In the genomic region with DNA sequence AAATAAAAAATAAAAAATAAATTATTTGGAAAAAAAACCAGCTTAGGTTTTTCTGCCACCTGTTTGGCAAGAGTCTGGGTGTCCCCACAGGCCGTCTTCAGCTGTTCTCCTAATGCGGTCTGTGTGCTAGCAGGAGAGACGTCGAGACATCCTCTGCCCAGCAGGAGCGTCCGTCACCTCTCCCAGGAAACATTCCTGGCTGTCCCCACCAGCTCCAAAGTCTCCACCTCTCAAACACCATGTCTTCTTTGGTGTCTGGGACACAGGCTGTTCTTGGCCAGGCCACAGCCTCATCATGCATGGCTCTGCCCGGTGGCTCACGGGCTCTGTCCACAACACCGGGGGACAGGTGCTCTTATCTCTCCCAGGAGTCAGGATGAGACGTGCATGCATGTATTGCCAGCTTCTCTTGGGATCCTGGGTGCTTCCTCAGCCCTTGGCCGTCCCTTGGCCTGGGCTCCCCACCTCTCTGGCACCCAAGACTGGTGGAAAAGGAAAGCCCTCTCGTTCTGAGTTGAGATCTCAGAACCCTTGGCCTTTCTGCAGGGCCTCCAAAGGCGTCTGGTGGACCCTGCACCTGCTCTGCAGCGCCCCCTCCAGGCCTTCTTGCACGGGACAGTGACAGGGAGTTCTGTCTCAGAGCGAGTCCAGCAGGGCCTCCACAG, we compare ENCODE assay signal across 8 cellular contexts.
A peak's percentile ranks its signal among the peaks of the same experiment; 100 is the strongest.
DNase-seq lines count a peak whose midpoint lies in the region; ATAC-seq, FAIRE-seq and TF ChIP-seq lines count a peak whose summit lies in the region.

No MANE protein-coding gene starts in this region.

- in situ Hi-C loops in GM12878 (cut with MboI): no loop called here

- no peak overlapping the region for H3K4me3 ChIP-seq in OCI-LY1 (ENCODE audit: low read depth, low read length, poor library complexity, severe bottlenecking)
- no peak overlapping the region for H3K4me3 ChIP-seq in GM12878
- no peak overlapping the region for H3K4me3 ChIP-seq in mucosa of stomach (ENCODE audit: low read length)

- CTCF ChIA-PET in GM12878 (lab: Yijun Ruan, JAX): interaction anchor here (0.7 to 1.4 kb wide), 7 partner anchors 12 to 118 kb away, joined by 3 to 4 read pairs (median 3); no protein-coding TSS in a partner anchor

- no peaks in the 10 kb centered on the region for H3K36me3 ChIP-seq in OCI-LY1 (ENCODE audit: insufficient read depth, low read length)
- no peaks in the 10 kb centered on the region for H3K36me3 ChIP-seq in GM12878 (ENCODE audit: control insufficient read depth in 2 of 2, insufficient read depth in 2 of 2, low read length in 1 of 2)
- H3K36me3 ChIP-seq in mucosa of stomach (ENCODE audit: control insufficient read depth, insufficient read depth, low read length): no peaks in the 10 kb centered on the region

- DNase-seq in activated T-cell treated with anti-CD3 and anti-CD28 coated beads for 1 hour (ENCODE audit: low read depth) (peak; percentile 16), activated T-cell treated with anti-CD3 and anti-CD28 coated beads for 4 hours (no peak), GM12878 (ENCODE audit: low read depth, low spot score) (no peak), SKM-1 (lab: John Stamatoyannopoulos, UW; ENCODE audit: unreplicated experiment) (no peak)

- no peaks in the 10 kb centered on the region for H3K9me2 ChIP-seq in OCI-LY1 (ENCODE audit: low read depth, low read length)

- H3K4me2 ChIP-seq in OCI-LY1 (ENCODE audit: low read length) (no peak overlapping the region), GM12878 (ENCODE audit: control insufficient read depth, insufficient read depth) (no peak overlapping the region)

- no peak for FAIRE-seq in GM12878 (lab: Jason Lieb, UNC)

- H3K27me3 ChIP-seq in OCI-LY1 (ENCODE audit: insufficient read depth, low read length) (peaks cover 5% of the 10 kb centered on the region; the same call in 1 of the 2 replicates), GM12878 (replicated peaks in 1 of 2; ENCODE audit: control insufficient read depth in 2 of 2, insufficient read depth in 2 of 2, low read length in 1 of 2) (no peaks in the 10 kb centered on the region; a peak in 1 of 4 replicates), mucosa of stomach (ENCODE audit: control insufficient read depth, insufficient read depth, low read length) (peaks cover 17% of the 10 kb centered on the region)

- RAD21 ChIA-PET in GM12878 (lab: Charles Lee; ENCODE audit: unreplicated experiment): interaction anchor here (0.6 to 2.0 kb wide), 4 partner anchors 46 to 87 kb away, joined by 3 to 5 read pairs (median 4); no protein-coding TSS in a partner anchor

- no peak for TF ChIP-seq POLR2A in GM12878 (IDR thresholded peaks at IDR 0.05; ENCODE audit: low read depth, low read length)

- ATAC-seq in GM12878 (0 out of 3 replicates have a peak, but pooled peaks have one; percentile 16), HG03196 (IDR thresholded peaks at IDR 0.05; ENCODE audit: unreplicated experiment) (no peak), HG03135 (IDR thresholded peaks at IDR 0.05; ENCODE audit: unreplicated experiment) (no peak)

- TF ChIP-seq EP300 in GM12878 (IDR thresholded peaks at IDR 0.05; ENCODE audit: borderline replicate concordance in 1 of 2, control insufficient read depth in 1 of 2, low read depth in 2 of 2, low read length in 2 of 2): no peak

- WGBS in GM12878 (ENCODE audit: insufficient coverage, insufficient replicate concordance, low lambda C conversion rate, missing lambda C conversion rate): 49% methylated on average over 16 of the region's 16 CpGs

- H3F3A ChIP-seq in OCI-LY1 (ENCODE audit: insufficient read depth, low read length): no peaks in the 10 kb centered on the region

- intact Hi-C loops in GM12878 (cut with micrococcal nuclease; ENCODE audit: unreplicated experiment): loop anchor here (5.0 kb wide), 1 partner anchor 77 kb away; no protein-coding TSS in a partner anchor

- H2AFZ ChIP-seq in OCI-LY1 (ENCODE audit: low read length): no peak overlapping the region
- no peak overlapping the region for H2AFZ ChIP-seq in GM12878 (ENCODE audit: control insufficient read depth, low read depth, low read length)

- no TSS peak for BruUV-seq in GM12878 (replicated peaks; lab: Mats Ljungman, UMichigan)

- H3K27ac ChIP-seq in OCI-LY1 (ENCODE audit: low read depth, low read length, poor library complexity, severe bottlenecking) (no peak overlapping the region), GM12878 (ENCODE audit: control insufficient read depth, insufficient read depth) (no peak overlapping the region)

- H3K79me2 ChIP-seq in OCI-LY1 (ENCODE audit: insufficient read depth, low read length) (no peaks in the 10 kb centered on the region), GM12878 (ENCODE audit: control insufficient read depth, insufficient read depth, low read length) (no peaks in the 10 kb centered on the region)

- H4K20me1 ChIP-seq in OCI-LY1 (ENCODE audit: insufficient read depth, low read length) (no peaks in the 10 kb centered on the region), GM12878 (ENCODE audit: control insufficient read depth, insufficient read depth) (no peaks in the 10 kb centered on the region)

- TF ChIP-seq CTCF in OCI-LY1 (IDR thresholded peaks at IDR 0.05; ENCODE audit: low read length) (peak; percentile 53), GM12878 (IDR thresholded peaks at IDR 0.05 in 2 of 3, conservative IDR thresholded peaks at IDR 0.05 in 1 of 3; ENCODE audit: control insufficient read depth in 2 of 3, extremely low read depth in 1 of 3, insufficient read depth in 1 of 3, low read depth in 3 of 3, low read length in 3 of 3) (peak; percentile 34 to 65 (median 53))

- H3K9ac ChIP-seq in OCI-LY1 (ENCODE audit: low read length) (no peak overlapping the region), GM12878 (ENCODE audit: control insufficient read depth, insufficient read depth, low read length) (no peak overlapping the region), mucosa of stomach (ENCODE audit: low read length) (peak overlapping the region; percentile 43)

- POLR2A ChIA-PET in GM12878 (lab: Charles Lee): no interaction called here

- H3K4me1 ChIP-seq in OCI-LY1 (ENCODE audit: insufficient read depth, low read length, severe bottlenecking): no peaks in the 10 kb centered on the region
- peaks cover 21% of the 10 kb centered on the region for H3K4me1 ChIP-seq in GM12878 (ENCODE audit: control insufficient read depth, insufficient read depth, low read length)
- peaks cover 68% of the 10 kb centered on the region for H3K4me1 ChIP-seq in mucosa of stomach (ENCODE audit: control insufficient read depth, insufficient read depth, low read length)

- peak; percentile 47 for TF ChIP-seq RAD21 in GM12878 (IDR thresholded peaks at IDR 0.05; ENCODE audit: insufficient read depth, low read depth, low read length)

- SMC1A ChIA-PET in GM12878 (lab: Charles Lee; ENCODE audit: uncharacterized antibody, unreplicated experiment): no interaction called here

- H3K9me3 ChIP-seq in OCI-LY1 (ENCODE audit: low read length): no peaks in the 10 kb centered on the region
- H3K9me3 ChIP-seq in GM12878 (replicated peaks; ENCODE audit: control insufficient read depth, insufficient read depth, low read length): no peaks in the 10 kb centered on the region
- H3K9me3 ChIP-seq in mucosa of stomach (ENCODE audit: control insufficient read depth, low read length): no peaks in the 10 kb centered on the region

TF ChIP-seq in GM12878, 131 proteins besides CTCF, POLR2A, EP300 and RAD21:
- TF ChIP-seq SMC3 (IDR thresholded peaks at IDR 0.05; ENCODE audit: borderline replicate concordance, low read length): peak; percentile 26; the same call in 1 of the 2 replicates
- no peak for TF ChIP-seq MAX (IDR thresholded peaks at IDR 0.05; ENCODE audit: low read depth, low read length)
TF ChIP-seq in GM12878: peak in this region for 1.
